11 cellular contexts compared by ENCODE assay signal in the genomic region with DNA sequence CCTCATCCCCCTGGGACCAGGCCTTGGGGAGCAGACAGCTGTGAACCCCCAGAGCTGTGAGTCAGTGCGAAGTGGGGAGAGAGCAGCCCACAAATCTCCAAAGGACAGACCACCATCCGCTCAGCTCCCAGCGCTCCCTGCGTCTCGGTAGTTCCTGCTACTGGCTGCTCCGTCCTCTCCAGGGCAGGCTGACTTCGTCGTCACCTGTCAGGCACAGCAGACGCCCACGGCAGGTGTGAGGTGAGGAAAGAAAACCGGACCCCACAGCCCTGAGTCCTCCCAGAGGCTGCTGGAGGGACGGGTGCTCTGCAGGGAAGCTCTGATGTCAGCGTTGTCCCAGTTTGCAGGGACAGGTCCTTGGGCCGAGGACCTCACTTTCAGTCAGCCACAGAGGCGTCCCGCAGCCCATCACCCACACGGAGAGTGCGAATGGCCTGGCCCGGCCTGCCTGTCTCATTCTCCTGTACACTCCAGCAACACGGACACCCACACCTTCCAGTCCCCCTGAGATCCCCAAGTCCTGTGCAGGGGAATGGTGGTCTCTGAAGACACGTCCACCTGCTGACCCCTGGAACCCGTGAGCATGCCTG.
DNase-seq lines count a peak whose midpoint lies in the region; ATAC-seq and TF ChIP-seq lines count a peak whose summit lies in the region.
"Had no signal": no experiment of that assay in that cellular context is flagged by ENCODE, and none has a peak within 500 bp of the region (broad histone marks: within the 10 kb centered on the region; RNA-seq: fewer than 3 reads in every experiment).

No MANE protein-coding gene starts in this region.

- peak overlapping the region; percentile 56 for H3K4me3 ChIP-seq in BE2C (ENCODE audit: low read depth, low read length)
- H3K4me3 ChIP-seq in GM23338, result peak overlapping the region; percentile 50; the same call in 1 of the 2 replicates
- no peak overlapping the region for H3K4me3 ChIP-seq in mammary epithelial cell (replicated peaks in 1 of 3; ENCODE audit: insufficient read depth in 1 of 3, low read depth in 2 of 3, low read length in 3 of 3)
- H3K4me3 ChIP-seq: adrenal gland, ovary had no signal

- no peaks in the 10 kb centered on the region for H4K20me1 ChIP-seq in GM23338 (replicated peaks; ENCODE audit: insufficient read depth)
- H4K20me1 ChIP-seq in mammary epithelial cell (ENCODE audit: insufficient read depth, low read length), result no peaks in the 10 kb centered on the region

- no peak overlapping the region for H3K9ac ChIP-seq in mammary epithelial cell (ENCODE audit: insufficient read depth, low read length)

- WGBS in mammary epithelial cell (ENCODE audit: low coverage, missing lambda C conversion rate), result 88% methylated on average over 16 of the region's 22 CpGs

- H3F3A ChIP-seq in GM23338 (replicated peaks; ENCODE audit: low read depth), result 0 out of 2 replicates have a peak, but pooled peaks cover 8% of the 10 kb centered on the region

- TF ChIP-seq CTCF in BE2C (IDR thresholded peaks at IDR 0.05; ENCODE audit: low read depth, low read length), result no peak
- no peak for TF ChIP-seq CTCF in GM23338 (conservative IDR thresholded peaks at IDR 0.05; ENCODE audit: low read depth in 2 of 2)
- no peak for TF ChIP-seq CTCF in mammary epithelial cell (conservative IDR thresholded peaks at IDR 0.05 in 1 of 2, IDR thresholded peaks at IDR 0.05 in 1 of 2; ENCODE audit: extremely low read depth in 1 of 2, insufficient read depth in 1 of 2, low read depth in 1 of 2, low read length in 2 of 2)
- no peak for TF ChIP-seq CTCF in natural killer cell (IDR thresholded peaks at IDR 0.05)

- H3K36me3 Mint-ChIP-seq in GM23338 (ENCODE audit: low read depth) (peaks cover 13% of the 10 kb centered on the region), natural killer cell (no peaks in the 10 kb centered on the region)

- no TSS peak for BruUV-seq in mammary epithelial cell (replicated peaks; lab: Mats Ljungman, UMichigan)

- peaks cover 11% of the 10 kb centered on the region for H3K27me3 Mint-ChIP-seq in GM23338 (ENCODE audit: insufficient read depth, low read depth, poor library complexity)
- no peaks in the 10 kb centered on the region for H3K27me3 Mint-ChIP-seq in natural killer cell (ENCODE audit: low read depth in 2 of 2)

- H3K9me2 ChIP-seq in GM23338 (ENCODE audit: insufficient read depth), result no peaks in the 10 kb centered on the region

- DNase-seq in BE2C (no peak), GM23338 (ENCODE audit: low spot score) (no peak), mammary epithelial cell (no peak), natural killer cell (no peak), T1000 (lab: John Stamatoyannopoulos, UW) (no peak)
- DNase-seq in effector CD8-positive, alpha-beta T cell (lab: John Stamatoyannopoulos, UW), result no peak
- DNase-seq: NK-92 treated with Interleukin-12 subunit alpha and Interleukin-12 subunit beta, amount 100 ng/mL, for 24 hours had no signal

- H2AFZ ChIP-seq in GM23338 (peak overlapping the region; percentile 93; the same call in 1 of the 2 replicates), mammary epithelial cell (ENCODE audit: low read depth, low read length) (peak overlapping the region; percentile 67)

- CTCF ChIA-PET in mammary epithelial cell (lab: Charles Lee; ENCODE audit: low non-redundant PET), result interaction anchor here (0.7 kb wide), 1 partner anchor 1713 kb away, joined by 9 read pairs; no protein-coding TSS in a partner anchor

- H3K4me1 Mint-ChIP-seq in GM23338 (peaks cover 4% of the 10 kb centered on the region; the same call in 2 of the 3 replicates), natural killer cell (peaks cover 10 to 17% of the 10 kb centered on the region in 2 donors)

- H3K9me3 Mint-ChIP-seq in GM23338 (peaks cover 34% of the 10 kb centered on the region), natural killer cell (no peaks in the 10 kb centered on the region)

- H3K27ac ChIP-seq in GM23338 (ENCODE audit: low read depth) (0 out of 2 replicates have a peak overlapping the region, but pooled peaks have one; percentile 34), mammary epithelial cell (ENCODE audit: insufficient read depth, low read depth, low read length) (no peak overlapping the region)
- H3K27ac ChIP-seq: adrenal gland, ovary had no signal

- H3K79me2 ChIP-seq in GM23338 (replicated peaks; ENCODE audit: insufficient read depth) (no peaks in the 10 kb centered on the region), mammary epithelial cell (ENCODE audit: insufficient read depth, low read length) (no peaks in the 10 kb centered on the region)

- peak overlapping the region; percentile 27; the same call in 1 of the 3 replicates for H3K4me3 Mint-ChIP-seq in GM23338
- peak overlapping the region; percentile 68 for H3K4me3 Mint-ChIP-seq in natural killer cell

- in situ Hi-C loops in mammary epithelial cell (cut with MboI; ENCODE audit: low sequenced_read_pairs in 2 of 2), result no loop called here

- intact Hi-C loops in mammary epithelial cell (cut with micrococcal nuclease), result loop anchor here (5.0 to 10.0 kb wide), 2 partner anchors 895 to 973 kb away; no protein-coding TSS in a partner anchor
- intact Hi-C loops in natural killer cell (cut with micrococcal nuclease), result no loop called here

- dilution Hi-C loops in mammary epithelial cell (cut with HindIII; ENCODE audit: low sequenced_read_pairs), result no loop called here

- ATAC-seq in GM23338 (peak; percentile 9; the same call in 1 of the 3 replicates), natural killer cell (no peak), GM21528 (IDR thresholded peaks at IDR 0.05; ENCODE audit: low FRiP score, unreplicated experiment) (no peak), HG03521 (IDR thresholded peaks at IDR 0.05; ENCODE audit: unreplicated experiment) (no peak)

- H3K27me3 ChIP-seq in BE2C, result no peaks in the 10 kb centered on the region
- no peaks in the 10 kb centered on the region for H3K27me3 ChIP-seq in GM23338 (ENCODE audit: insufficient read depth)
- H3K27me3 ChIP-seq in mammary epithelial cell (ENCODE audit: insufficient read depth, low read length), result no peaks in the 10 kb centered on the region
- H3K27me3 ChIP-seq: adrenal gland, ovary had no signal

- H3K4me2 ChIP-seq in GM23338 (peak overlapping the region; percentile 72), mammary epithelial cell (ENCODE audit: insufficient read depth, low read depth, low read length) (peak overlapping the region; percentile 65)

- H3K27ac Mint-ChIP-seq in GM23338, result no peak overlapping the region
- no peak overlapping the region for H3K27ac Mint-ChIP-seq in natural killer cell

- H3K4me1 ChIP-seq in BE2C (no peaks in the 10 kb centered on the region), GM23338 (ENCODE audit: insufficient read depth) (no peaks in the 10 kb centered on the region), mammary epithelial cell (ENCODE audit: insufficient read depth, low read length) (no peaks in the 10 kb centered on the region)

- H3K36me3 ChIP-seq in BE2C (no peaks in the 10 kb centered on the region), GM23338 (ENCODE audit: insufficient read depth) (no peaks in the 10 kb centered on the region), mammary epithelial cell (ENCODE audit: insufficient read depth, low read length) (no peaks in the 10 kb centered on the region)
- H3K36me3 ChIP-seq: adrenal gland, ovary had no signal

- no peaks in the 10 kb centered on the region for H3K9me3 ChIP-seq in BE2C
- H3K9me3 ChIP-seq in mammary epithelial cell (replicated peaks; ENCODE audit: insufficient read depth, low read length), result no peaks in the 10 kb centered on the region
- H3K9me3 ChIP-seq: adrenal gland, ovary had no signal

TF ChIP-seq in GM23338, 12 proteins besides CTCF, POLR2A, EP300 and RAD21 (continues in another document):
- no peak for TF ChIP-seq ZNF331 (CRISPR knock-in tag; IDR thresholded peaks at IDR 0.05; ENCODE audit: low read depth)
- TF ChIP-seq, protein P1, sequence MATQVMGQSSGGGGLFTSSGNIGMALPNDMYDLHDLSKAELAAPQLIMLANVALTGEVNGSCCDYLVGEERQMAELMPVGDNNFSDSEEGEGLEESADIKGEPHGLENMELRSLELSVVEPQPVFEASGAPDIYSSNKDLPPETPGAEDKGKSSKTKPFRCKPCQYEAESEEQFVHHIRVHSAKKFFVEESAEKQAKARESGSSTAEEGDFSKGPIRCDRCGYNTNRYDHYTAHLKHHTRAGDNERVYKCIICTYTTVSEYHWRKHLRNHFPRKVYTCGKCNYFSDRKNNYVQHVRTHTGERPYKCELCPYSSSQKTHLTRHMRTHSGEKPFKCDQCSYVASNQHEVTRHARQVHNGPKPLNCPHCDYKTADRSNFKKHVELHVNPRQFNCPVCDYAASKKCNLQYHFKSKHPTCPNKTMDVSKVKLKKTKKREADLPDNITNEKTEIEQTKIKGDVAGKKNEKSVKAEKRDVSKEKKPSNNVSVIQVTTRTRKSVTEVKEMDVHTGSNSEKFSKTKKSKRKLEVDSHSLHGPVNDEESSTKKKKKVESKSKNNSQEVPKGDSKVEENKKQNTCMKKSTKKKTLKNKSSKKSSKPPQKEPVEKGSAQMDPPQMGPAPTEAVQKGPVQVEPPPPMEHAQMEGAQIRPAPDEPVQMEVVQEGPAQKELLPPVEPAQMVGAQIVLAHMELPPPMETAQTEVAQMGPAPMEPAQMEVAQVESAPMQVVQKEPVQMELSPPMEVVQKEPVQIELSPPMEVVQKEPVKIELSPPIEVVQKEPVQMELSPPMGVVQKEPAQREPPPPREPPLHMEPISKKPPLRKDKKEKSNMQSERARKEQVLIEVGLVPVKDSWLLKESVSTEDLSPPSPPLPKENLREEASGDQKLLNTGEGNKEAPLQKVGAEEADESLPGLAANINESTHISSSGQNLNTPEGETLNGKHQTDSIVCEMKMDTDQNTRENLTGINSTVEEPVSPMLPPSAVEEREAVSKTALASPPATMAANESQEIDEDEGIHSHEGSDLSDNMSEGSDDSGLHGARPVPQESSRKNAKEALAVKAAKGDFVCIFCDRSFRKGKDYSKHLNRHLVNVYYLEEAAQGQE (IDR thresholded peaks at IDR 0.05; ENCODE audit: unreplicated experiment), result no peak
- TF ChIP-seq ZNF114 (CRISPR knock-in tag; IDR thresholded peaks at IDR 0.05), result no peak
- TF ChIP-seq STAT1 (IDR thresholded peaks at IDR 0.05; ENCODE audit: unreplicated experiment), result no peak
- TF ChIP-seq POLR2AphosphoS5 (IDR thresholded peaks at IDR 0.05; ENCODE audit: low read depth), result no peak
- TF ChIP-seq EZH2phosphoT487 (IDR thresholded peaks at IDR 0.05; ENCODE audit: unreplicated experiment), result no peak
- TF ChIP-seq EZH2 (IDR thresholded peaks at IDR 0.05; ENCODE audit: low read depth, unreplicated experiment), result no peak
- no peak for TF ChIP-seq JUNB (IDR thresholded peaks at IDR 0.05; ENCODE audit: unreplicated experiment)
- TF ChIP-seq NANOG (IDR thresholded peaks at IDR 0.05; ENCODE audit: borderline replicate concordance), result no peak

Comparison
In these comparisons a context has a peak if more than half of its experiments do, and no peak if none do; other contexts are left out.
1. H3K4me3 ChIP-seq: peak in BE2C (single experiment) and GM23338 (single experiment); none in mammary epithelial cell (0 of 3).